In the genomic region with DNA sequence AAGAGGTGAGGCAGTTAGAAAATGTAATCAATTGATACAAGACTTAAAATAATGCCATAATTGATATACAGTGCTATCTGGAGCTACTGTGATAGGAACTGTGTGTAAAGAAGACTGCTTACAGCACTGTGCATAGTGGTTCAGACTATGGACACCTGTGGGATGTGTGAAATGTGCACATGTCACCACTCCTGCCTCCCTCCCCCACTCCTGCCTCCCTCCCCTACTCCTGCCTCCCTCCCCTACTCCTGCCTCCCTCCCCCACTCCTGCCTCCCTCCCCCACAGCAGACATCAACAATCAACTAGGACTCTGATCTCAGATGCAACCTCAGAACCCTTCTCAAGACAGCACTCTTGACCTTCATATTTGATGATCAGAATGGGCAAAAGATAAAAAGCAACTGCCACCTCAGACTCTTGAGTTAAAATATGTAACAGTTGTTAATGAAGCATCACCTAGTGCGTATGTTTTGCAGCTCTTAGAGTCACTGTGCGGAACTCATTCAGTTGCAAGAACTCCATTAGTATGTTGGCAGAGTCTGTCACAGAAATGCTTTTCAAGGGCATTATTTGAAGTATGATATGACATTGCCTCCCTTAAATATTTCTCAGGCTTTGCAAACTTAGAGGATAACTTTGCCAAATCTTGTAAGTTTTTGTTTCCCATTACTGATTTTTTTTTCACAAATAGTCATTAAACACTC, we compare ENCODE assay signal across 24 cellular contexts.
"Had no signal": no experiment of that assay in that cellular context is flagged by ENCODE, and none has a peak within 500 bp of the region (broad histone marks: within the 10 kb centered on the region; RNA-seq: fewer than 3 reads in every experiment).

No MANE protein-coding gene starts in this region.

- H3K4me1 Mint-ChIP-seq: activated B cell treated with CpG ODN at 0.5 μM for 24 hours; activated CD4-positive, alpha-beta T cell treated with anti-CD3 and anti-CD28 coated beads for 36 hours; endodermal cell; naive thymus-derived CD4-positive, alpha-beta T cell; neural crest cell had no signal

- H3K27ac ChIP-seq: breast epithelium, colonic mucosa, esophagus squamous epithelium, gastroesophageal sphincter, testis had no signal

- H3K27ac Mint-ChIP-seq: activated B cell treated with CpG ODN at 0.5 μM for 24 hours; activated CD4-positive, alpha-beta T cell treated with anti-CD3 and anti-CD28 coated beads for 36 hours; activated naive CD8-positive, alpha-beta T cell; activated T-cell treated with anti-CD3 and anti-CD28 coated beads, Interleukin-2, amount 50 U/mL, for 24 hours; activated T-helper 2 cell treated with anti-CD3 and anti-CD28 coated beads, Interferon-gamma antibody, Interleukin-2, Interleukin-4, amounts not matched to agents 10 μg/mL and 5 μg/mL and 100 μg/mL, durations not matched to agents 14 hours and 24 hours and 36 hours; endodermal cell; naive thymus-derived CD4-positive, alpha-beta T cell; T-helper 1 cell treated with Interleukin-12 subunit alpha and Interleukin-12 subunit beta and Interleukin-4 antibody, amounts not matched to agents 30 μg/mL and 1 μg/mL, for 36 hours had no signal

- ATAC-seq: activated CD4-positive, alpha-beta T cell treated with anti-CD3 and anti-CD28 coated beads for 36 hours; gastroesophageal sphincter; naive thymus-derived CD4-positive, alpha-beta T cell had no signal

- DNase-seq: activated B cell treated with CpG ODN at 0.5 μM for 24 hours; activated CD4-positive, alpha-beta T cell treated with anti-CD3 and anti-CD28 coated beads for 36 hours; activated CD4-positive, alpha-beta T cell treated with anti-CD3 and anti-CD28 coated beads, Interleukin-2, amount 50 U/mL, for 4 hours; activated CD8-positive, alpha-beta memory T cell treated with anti-CD3 and anti-CD28 coated beads for 24 hours; activated CD8-positive, alpha-beta memory T cell treated with anti-CD3 and anti-CD28 coated beads, Interleukin-2, amount 50 U/mL, for 4 hours; activated naive CD4-positive, alpha-beta T cell; activated T-cell treated with anti-CD3 and anti-CD28 coated beads, Interleukin-2, amount 50 U/mL, for 24 hours; colonic mucosa; endodermal cell; esophagus squamous epithelium; heart right ventricle; naive thymus-derived CD4-positive, alpha-beta T cell; stimulated activated CD4-positive, alpha-beta T cell treated with anti-CD3 and anti-CD28 coated beads, Interleukin-2, amount 100 ng/mL, for 48 hours; stimulated activated CD8-positive, alpha-beta memory T cell treated with anti-CD3 and anti-CD28 coated beads, Interleukin-4, amount 100 ng/mL, for 48 hours; stimulated activated naive CD4-positive, alpha-beta T cell; testis had no signal

- FAIRE-seq: keratinocyte had no signal

- H3K27me3 Mint-ChIP-seq: activated B cell treated with CpG ODN at 0.5 μM for 24 hours; activated CD4-positive, alpha-beta T cell treated with anti-CD3 and anti-CD28 coated beads for 36 hours; activated naive CD8-positive, alpha-beta T cell; activated T-cell treated with anti-CD3 and anti-CD28 coated beads, Interleukin-2, amount 50 U/mL, for 24 hours; naive thymus-derived CD4-positive, alpha-beta T cell had no signal

- H3K4me3 ChIP-seq: breast epithelium, colonic mucosa, esophagus squamous epithelium, gastroesophageal sphincter, heart right ventricle, lung, testis had no signal

- H3K4me3 Mint-ChIP-seq: activated B cell treated with CpG ODN at 0.5 μM for 24 hours; activated CD4-positive, alpha-beta T cell treated with anti-CD3 and anti-CD28 coated beads for 36 hours; activated naive CD8-positive, alpha-beta T cell; activated T-cell treated with anti-CD3 and anti-CD28 coated beads, Interleukin-2, amount 50 U/mL, for 24 hours; endodermal cell; naive thymus-derived CD4-positive, alpha-beta T cell; neural crest cell; T-helper 1 cell treated with Interleukin-12 subunit alpha and Interleukin-12 subunit beta and Interleukin-4 antibody, amounts not matched to agents 30 μg/mL and 1 μg/mL, for 36 hours had no signal

- H3K27me3 ChIP-seq: breast epithelium, colonic mucosa, esophagus squamous epithelium, gastroesophageal sphincter, heart right ventricle, testis had no signal

- H3K9me3 Mint-ChIP-seq: activated B cell treated with CpG ODN at 0.5 μM for 24 hours; activated T-cell treated with anti-CD3 and anti-CD28 coated beads, Interleukin-2, amount 50 U/mL, for 24 hours; activated T-helper 2 cell treated with anti-CD3 and anti-CD28 coated beads, Interferon-gamma antibody, Interleukin-2, Interleukin-4, amounts not matched to agents 10 μg/mL and 5 μg/mL and 100 μg/mL, durations not matched to agents 14 hours and 24 hours and 36 hours; neural crest cell; T-helper 1 cell treated with Interleukin-12 subunit alpha and Interleukin-12 subunit beta and Interleukin-4 antibody, amounts not matched to agents 30 μg/mL and 1 μg/mL, for 36 hours had no signal

- H3K36me3 ChIP-seq: breast epithelium, colonic mucosa, esophagus squamous epithelium, gastroesophageal sphincter, heart right ventricle had no signal

- H3K4me1 ChIP-seq: breast epithelium, colonic mucosa, gastroesophageal sphincter, testis had no signal

- H3K9me3 ChIP-seq: breast epithelium, colonic mucosa, esophagus squamous epithelium, gastroesophageal sphincter, heart right ventricle, testis had no signal
